In genomic region chr12:124545508-124546418, GRCh38 we compare ENCODE assay signal across 8 cellular contexts. TPM values are rescaled to one million over a fixed set of nuclear protein-coding genes. Genes with fewer than 3 reads are reported as not detected.
A peak's percentile ranks its signal among the peaks of the same experiment; 100 is the strongest.
DNase-seq lines count a peak whose midpoint lies in the region; ATAC-seq and TF ChIP-seq lines count a peak whose summit lies in the region.

No MANE protein-coding gene starts in this region.

- no peak overlapping the region for H3K27ac Mint-ChIP-seq in chondrocyte (ENCODE audit: unreplicated experiment)
- no peak overlapping the region for H3K27ac Mint-ChIP-seq in endothelial cell (ENCODE audit: unreplicated experiment)
- H3K27ac Mint-ChIP-seq in nephron progenitor cell = no peak overlapping the region

- H3K27me3 Mint-ChIP-seq in chondrocyte (ENCODE audit: low read depth) (no peaks in the 10 kb centered on the region), endothelial cell (ENCODE audit: unreplicated experiment) (peaks cover 8% of the 10 kb centered on the region), nephron progenitor cell (ENCODE audit: low read depth, poor library complexity) (no peaks in the 10 kb centered on the region)

- peak; percentile 47 for DNase-seq in NOMO-1 treated with dmso at 0.1 percent for 144 hours (lab: John Stamatoyannopoulos, UW; ENCODE audit: unreplicated experiment)
- DNase-seq in chondrocyte (ENCODE audit: low spot score) = peak; percentile 78
- DNase-seq in stimulated activated CD4-positive, alpha-beta T cell treated with anti-CD3 and anti-CD28 coated beads, Interleukin-4, amount 100 ng/mL, for 4 hours = peak; percentile 20 to 36
- no peak for DNase-seq in endothelial cell (ENCODE audit: low spot score)
- DNase-seq in medulla oblongata (ENCODE audit: extremely low spot score) = no peak
- no peak for DNase-seq in nephron progenitor cell

- peaks cover 42% of the 10 kb centered on the region for H3K4me1 Mint-ChIP-seq in chondrocyte (ENCODE audit: low read depth)
- peaks cover 3% of the 10 kb centered on the region for H3K4me1 Mint-ChIP-seq in endothelial cell (ENCODE audit: unreplicated experiment)
- peaks cover 67% of the 10 kb centered on the region for H3K4me1 Mint-ChIP-seq in nephron progenitor cell

- ATAC-seq in GM18520 (IDR thresholded peaks at IDR 0.05; ENCODE audit: unreplicated experiment) (peak; percentile 84), HG02623 (IDR thresholded peaks at IDR 0.05; ENCODE audit: unreplicated experiment) (peak; percentile 87)

- no peak for TF ChIP-seq CTCF in chondrocyte (IDR thresholded peaks at IDR 0.05)
- TF ChIP-seq CTCF in endothelial cell (IDR thresholded peaks at IDR 0.05; ENCODE audit: unreplicated experiment) = no peak
- TF ChIP-seq CTCF in nephron progenitor cell (IDR thresholded peaks at IDR 0.05) = no peak

- H3K9me3 Mint-ChIP-seq in chondrocyte (ENCODE audit: low read depth) (no peaks in the 10 kb centered on the region), endothelial cell (ENCODE audit: unreplicated experiment) (no peaks in the 10 kb centered on the region), nephron progenitor cell (no peaks in the 10 kb centered on the region)

- H3K36me3 Mint-ChIP-seq in chondrocyte (ENCODE audit: low read depth) (no peaks in the 10 kb centered on the region), endothelial cell (ENCODE audit: low read depth, unreplicated experiment) (no peaks in the 10 kb centered on the region), nephron progenitor cell (ENCODE audit: low read depth) (peaks cover 9% of the 10 kb centered on the region)

- H3K4me3 Mint-ChIP-seq in chondrocyte (ENCODE audit: unreplicated experiment) = no peak overlapping the region
- no peak overlapping the region for H3K4me3 Mint-ChIP-seq in endothelial cell (ENCODE audit: unreplicated experiment)
- H3K4me3 Mint-ChIP-seq in nephron progenitor cell = no peak overlapping the region

RNA-seq across cellular contexts. Expression of gene NCOR2, which starts 21.6 kb away (rescaled TPM):
- total RNA-seq in chondrocyte = 327 to 390 TPM (median 348 TPM) in 3 replicates
- 132 TPM for total RNA-seq in endothelial cell (ENCODE audit: unreplicated experiment)

Comparison
In these comparisons a context has a peak if more than half of its experiments do, and no peak if none do; other contexts are left out.
1. DNase-seq: peak in NOMO-1 treated with dmso at 0.1 percent for 144 hours (single experiment), chondrocyte (single experiment) and stimulated activated CD4-positive, alpha-beta T cell treated with anti-CD3 and anti-CD28 coated beads, Interleukin-4, amount 100 ng/mL, for 4 hours (2 of 2); none in endothelial cell (single experiment), medulla oblongata (single experiment) and nephron progenitor cell (single experiment).